ENCODE assay signal across 8 cellular contexts in the genomic region with DNA sequence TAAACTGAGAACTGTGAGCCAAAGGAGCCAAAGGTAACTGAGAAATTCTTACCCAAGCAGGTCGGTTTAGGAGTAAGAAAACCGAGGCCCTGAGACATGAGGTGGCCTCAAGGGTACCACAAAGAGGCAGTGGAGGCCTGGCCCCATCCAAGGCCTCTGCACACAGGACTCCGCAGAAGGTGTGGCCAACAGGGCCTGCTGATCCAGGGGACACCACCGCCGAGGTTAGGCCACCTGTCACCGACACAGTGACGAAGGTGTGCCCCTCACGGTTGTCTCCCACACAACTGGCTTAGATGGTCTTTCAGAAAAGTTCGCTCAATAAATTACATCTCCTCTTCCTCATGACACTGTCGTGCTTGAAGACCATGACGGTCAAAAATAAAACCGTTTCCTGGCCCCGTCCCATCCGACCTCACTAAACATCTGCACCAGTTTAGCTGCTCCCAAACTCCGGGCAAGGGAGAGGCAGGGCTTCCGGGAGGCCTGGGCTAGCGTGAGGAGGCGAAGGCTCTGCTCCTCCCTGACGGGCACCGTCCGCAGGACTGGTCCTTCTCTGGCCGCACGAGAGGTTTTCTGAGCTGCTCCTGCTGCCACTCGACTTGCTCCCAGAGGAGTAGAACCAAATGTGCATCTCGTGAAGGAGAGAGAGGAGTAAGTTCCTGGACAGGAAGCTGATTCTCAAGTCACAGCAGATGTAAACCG.
"Had no signal": no experiment of that assay in that cellular context is flagged by ENCODE, and none has a peak within 500 bp of the region (broad histone marks: within the 10 kb centered on the region; RNA-seq: fewer than 3 reads in every experiment).

No MANE protein-coding gene starts in this region.

- H3K4me2 ChIP-seq: GM23338 had no signal

- H3K4me1 ChIP-seq: HAP-1 had no signal

- H2AFZ ChIP-seq: GM23338 had no signal

- H3K4me3 Mint-ChIP-seq: GM23338, HFFc6, IgD-negative memory B cell had no signal

- H3K9me3 ChIP-seq: HAP-1 had no signal

- DNase-seq: H7, HFFc6 had no signal

- H3K27ac ChIP-seq: HL-60 had no signal

- H3K4me1 Mint-ChIP-seq: IgD-negative memory B cell had no signal

- H3K36me3 Mint-ChIP-seq: IgD-negative memory B cell had no signal

- H3K4me3 ChIP-seq: GM23338, HAP-1 had no signal

- H3K27ac Mint-ChIP-seq: GM23338, HFFc6 had no signal

- H3K36me3 ChIP-seq: HAP-1 had no signal

- FAIRE-seq: HepG2 had no signal

- ATAC-seq: GM23338, HCT116, HepG2 had no signal
